In genomic region chr19:58311345-58311744, GRCh38 we compare ENCODE assay signal across 21 cellular contexts.
"Had no signal": no experiment of that assay in that cellular context is flagged by ENCODE, and none has a peak within 500 bp of the region (broad histone marks: within the 10 kb centered on the region; RNA-seq: fewer than 3 reads in every experiment).

No MANE protein-coding gene starts in this region.

- DNase-seq: activated CD4-positive, alpha-beta T cell treated with anti-CD3 and anti-CD28 coated beads, Interleukin-2, amount 10 ng/mL, durations not matched to agents 7 days and 5 days; activated naive CD4-positive, alpha-beta T cell; cortex of kidney; foreskin keratinocyte; left lung; lower lobe of right lung; stimulated activated CD4-positive, alpha-beta T cell treated with anti-CD3 and anti-CD28 coated beads, Interleukin-12 subunit alpha, Interleukin-12 subunit beta, amount 100 ng/mL, for 4 hours; T-helper 9 cell had no signal

- H3K4me3 Mint-ChIP-seq: activated CD4-positive, alpha-beta T cell treated with anti-CD3 and anti-CD28 coated beads, Interleukin-2, amount 10 ng/mL, durations not matched to agents 7 days and 5 days; activated CD8-positive, alpha-beta T cell treated with anti-CD3 and anti-CD28 coated beads for 36 hours; activated naive CD8-positive, alpha-beta T cell; nephron progenitor cell; T-helper 1 cell treated with Interleukin-12 subunit alpha and Interleukin-12 subunit beta and Interleukin-4 antibody, amounts not matched to agents 30 μg/mL and 1 μg/mL, for 36 hours had no signal

- H3K36me3 ChIP-seq: uterus had no signal

- H3K4me3 ChIP-seq: body of pancreas, esophagus muscularis mucosa, heart right ventricle, left lung, lower lobe of right lung, mucosa of descending colon, skin epidermis, thoracic aorta, uterus had no signal

- H3K27me3 ChIP-seq: body of pancreas, esophagus muscularis mucosa, foreskin keratinocyte, heart right ventricle, left lung, neutrophil, uterus had no signal

- H3K4me1 ChIP-seq: uterus had no signal

- H3K27ac Mint-ChIP-seq: activated CD4-positive, alpha-beta T cell treated with anti-CD3 and anti-CD28 coated beads, Interleukin-2, amount 10 ng/mL, durations not matched to agents 7 days and 5 days; activated CD8-positive, alpha-beta T cell treated with anti-CD3 and anti-CD28 coated beads for 36 hours; activated naive CD8-positive, alpha-beta T cell; nephron progenitor cell; progenitor cell of endocrine pancreas; T-helper 1 cell treated with Interleukin-12 subunit alpha and Interleukin-12 subunit beta and Interleukin-4 antibody, amounts not matched to agents 30 μg/mL and 1 μg/mL, for 36 hours had no signal

- H3K9me3 ChIP-seq: body of pancreas, esophagus muscularis mucosa, left lung, lower lobe of right lung, mucosa of descending colon, neutrophil, thoracic aorta, uterus had no signal

- H3K27me3 Mint-ChIP-seq: activated CD4-positive, alpha-beta T cell treated with anti-CD3 and anti-CD28 coated beads, Interleukin-2, amount 10 ng/mL, durations not matched to agents 7 days and 5 days; activated CD8-positive, alpha-beta T cell treated with anti-CD3 and anti-CD28 coated beads for 36 hours; activated naive CD8-positive, alpha-beta T cell; progenitor cell of endocrine pancreas had no signal

- H3K9me3 Mint-ChIP-seq: activated CD8-positive, alpha-beta T cell treated with anti-CD3 and anti-CD28 coated beads for 36 hours; nephron progenitor cell had no signal
